In genomic region chr14:67411820-67412421, GRCh38 we compare ENCODE assay signal across 8 cellular contexts. TPM values are rescaled to one million over a fixed set of nuclear protein-coding genes. Genes with fewer than 3 reads are reported as not detected.
DNase-seq lines count a peak whose midpoint lies in the region; ATAC-seq and TF ChIP-seq lines count a peak whose summit lies in the region.

TSS of gene PLEK2 (minus strand) at chr14:67412165. CDS start at chr14:67412059, 106 bp downstream.

- intact Hi-C loops in lower leg skin (cut with DNase I; ENCODE audit: low total_unique reads) = no loop called here

- DNase-seq in T-helper 17 cell (peak; percentile 13 to 29 (median 20)), T47D (ENCODE audit: low read depth in 1 of 2, low spot score in 1 of 2) (peak; percentile 51 to 88), lower leg skin (ENCODE audit: low spot score in 2 of 2) (peak; percentile 42 to 91)
- DNase-seq in stimulated activated naive B cell treated with anti-CD40 and anti-IgM and Interleukin-4, amounts not matched to agents 10 μg/mL and 1 μg/mL and 100 μg/mL, for 72 hours = no peak
- no peak for DNase-seq in NK-92 treated with Interleukin-12 subunit alpha and Interleukin-12 subunit beta, amount 100 ng/mL, for 24 hours (lab: John Stamatoyannopoulos, UW)

- H3K4me3 Mint-ChIP-seq in T-helper 17 cell = peak within 1 kb of the TSS; percentile 81
- H3K4me3 Mint-ChIP-seq in stimulated activated naive B cell treated with anti-CD40 and anti-IgM and Interleukin-4, amounts not matched to agents 10 μg/mL and 1 μg/mL and 100 μg/mL, for 72 hours = peak within 1 kb of the TSS; percentile 70 to 81

- no peaks in the 10 kb centered on the region for H3K36me3 Mint-ChIP-seq in T-helper 17 cell (ENCODE audit: low read depth)
- no peaks in the 10 kb centered on the region for H3K36me3 Mint-ChIP-seq in stimulated activated naive B cell treated with anti-CD40 and anti-IgM and Interleukin-4, amounts not matched to agents 10 μg/mL and 1 μg/mL and 100 μg/mL, for 72 hours

- no peak for TF ChIP-seq CTCF in lower leg skin (IDR thresholded peaks at IDR 0.05)

- in situ Hi-C loops in T47D (cut with HindIII; ENCODE audit: low pct_unique_long_range_greater_than_20kb, low sequenced_read_pairs) = no loop called here

- H3K4me3 ChIP-seq in GM08714 (ENCODE audit: low read length) (peak within 1 kb of the TSS; percentile 20; the same call in 1 of the 2 replicates), lower leg skin (ENCODE audit: low read depth, poor library complexity, severe bottlenecking) (peak within 1 kb of the TSS; percentile 15)

- no peak for TF ChIP-seq POLR2A in lower leg skin (IDR thresholded peaks at IDR 0.05)

- ATAC-seq in T-helper 17 cell (peak; percentile 83), GM21360 (IDR thresholded peaks at IDR 0.05; ENCODE audit: unreplicated experiment) (no peak), HG02884 (IDR thresholded peaks at IDR 0.05; ENCODE audit: unreplicated experiment) (no peak)
- ATAC-seq in stimulated activated naive B cell treated with anti-CD40 and anti-IgM and Interleukin-4, amounts not matched to agents 10 μg/mL and 1 μg/mL and 100 μg/mL, for 72 hours (replicated peaks) = peak; percentile 9 to 17

- no peaks in the 10 kb centered on the region for H3K9me3 Mint-ChIP-seq in stimulated activated naive B cell treated with anti-CD40 and anti-IgM and Interleukin-4, amounts not matched to agents 10 μg/mL and 1 μg/mL and 100 μg/mL, for 72 hours

- WGBS in lower leg skin, 2 donors = 3 to 10% methylated on average over 16 to 45 of the region's 63 CpGs

- peak within 1 kb of the TSS; percentile 24 for H3K27ac Mint-ChIP-seq in T-helper 17 cell
- no peak within 1 kb of the TSS for H3K27ac Mint-ChIP-seq in stimulated activated naive B cell treated with anti-CD40 and anti-IgM and Interleukin-4, amounts not matched to agents 10 μg/mL and 1 μg/mL and 100 μg/mL, for 72 hours

- H3K27me3 Mint-ChIP-seq in T-helper 17 cell = peaks cover 5% of the 10 kb centered on the region
- peaks cover 21 to 31% of the 10 kb centered on the region in 2 donors for H3K27me3 Mint-ChIP-seq in stimulated activated naive B cell treated with anti-CD40 and anti-IgM and Interleukin-4, amounts not matched to agents 10 μg/mL and 1 μg/mL and 100 μg/mL, for 72 hours

- peaks cover 6% of the 10 kb centered on the region for H3K4me1 Mint-ChIP-seq in T-helper 17 cell
- H3K4me1 Mint-ChIP-seq in stimulated activated naive B cell treated with anti-CD40 and anti-IgM and Interleukin-4, amounts not matched to agents 10 μg/mL and 1 μg/mL and 100 μg/mL, for 72 hours = peaks cover 19 to 38% of the 10 kb centered on the region in 2 donors

- no peaks in the 10 kb centered on the region for H3K9me3 ChIP-seq in T-helper 17 cell (ENCODE audit: control insufficient read depth, low read length, poor library complexity, severe bottlenecking)

RNA-seq across cellular contexts. Expression of gene PLEK2, which starts in this region (rescaled TPM):
- total RNA-seq in T-helper 17 cell (1 to 10 TPM; 1.7 to 2.1 TPM), lower leg skin (10 to 100 TPM; 23.0 to 33.0 (median 29.5) TPM)

Comparison
In these comparisons a context has a peak if more than half of its experiments do, and no peak if none do; other contexts are left out.
1. RNA of gene PLEK2 (total RNA-seq): 23.0 to 33.0 TPM in lower leg skin; 1.7 to 2.1 TPM in T-helper 17 cell; every median in the first group is over 4 times any median in the second.
2. ATAC-seq: peak in T-helper 17 cell (single experiment) and stimulated activated naive B cell treated with anti-CD40 and anti-IgM and Interleukin-4, amounts not matched to agents 10 μg/mL and 1 μg/mL and 100 μg/mL, for 72 hours (2 of 2); none in GM21360 (single experiment) and HG02884 (single experiment).
3. DNase-seq: peak in T-helper 17 cell (3 of 3), T47D (2 of 2) and lower leg skin (2 of 2); none in stimulated activated naive B cell treated with anti-CD40 and anti-IgM and Interleukin-4, amounts not matched to agents 10 μg/mL and 1 μg/mL and 100 μg/mL, for 72 hours (single experiment) and NK-92 treated with Interleukin-12 subunit alpha and Interleukin-12 subunit beta, amount 100 ng/mL, for 24 hours (single experiment).